ENCODE assay signal across 8 cellular contexts in the genomic region with DNA sequence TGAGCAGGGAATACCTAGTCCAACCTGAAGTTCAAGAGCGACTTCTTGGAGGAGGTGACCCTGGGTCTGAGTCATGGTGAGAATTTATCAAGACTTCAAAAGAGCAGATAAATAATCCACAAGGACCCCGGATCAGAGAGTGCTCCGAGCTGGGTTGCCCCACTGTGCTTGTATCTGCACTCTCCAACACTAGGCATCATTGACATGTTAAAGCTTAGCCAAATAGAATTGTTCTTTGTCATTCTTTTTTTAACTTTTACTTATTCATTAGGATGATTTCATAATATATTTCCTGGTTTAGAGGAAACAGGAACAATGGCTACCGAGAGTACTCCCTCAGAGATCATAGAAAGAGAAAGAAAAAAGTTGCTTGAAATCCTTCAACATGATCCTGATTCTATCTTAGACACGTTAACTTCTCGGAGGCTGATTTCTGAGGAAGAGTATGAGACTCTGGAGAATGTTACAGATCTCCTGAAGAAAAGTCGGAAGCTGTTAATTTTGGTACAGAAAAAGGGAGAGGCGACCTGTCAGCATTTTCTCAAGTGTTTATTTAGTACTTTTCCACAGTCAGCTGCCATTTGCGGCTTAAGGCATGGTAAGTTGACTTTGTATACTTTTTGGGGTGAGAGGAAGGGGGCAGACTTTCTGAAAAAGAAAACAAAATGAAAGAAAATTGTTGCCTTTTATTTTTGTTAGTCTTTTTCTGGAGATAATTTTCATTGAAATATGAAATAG. TPM values are rescaled to one million over a fixed set of nuclear protein-coding genes. Genes with fewer than 3 reads are reported as not detected.
DNase-seq lines count a peak whose midpoint lies in the region; ATAC-seq and TF ChIP-seq lines count a peak whose summit lies in the region.

Gene CARD6, plus strand, starts transcription at position 300 of the 738 bp plus-strand sequence. Its CDS starts 16 bp downstream, at position 316.

- peak within 1 kb of the TSS; percentile 92 for H2BK5ac ChIP-seq in IMR-90 (ENCODE audit: low read depth, low read length, poor library complexity, severe bottlenecking)

- no TSS peak for BruUV-seq in IMR-90 (replicated peaks; lab: Mats Ljungman, UMichigan)

- H2BK20ac ChIP-seq in IMR-90 (ENCODE audit: low read depth, low read length), result peak within 1 kb of the TSS; percentile 87

- peak within 1 kb of the TSS; percentile 96 for H3K23ac ChIP-seq in IMR-90 (ENCODE audit: low read depth, low read length)

- peak within 1 kb of the TSS; percentile 88 to 97 for H4K8ac ChIP-seq in IMR-90 (ENCODE audit: low read depth in 2 of 2, low read length in 2 of 2)

- peak within 1 kb of the TSS; percentile 98 for H3K27ac Mint-ChIP-seq in activated T-cell treated with anti-CD3 and anti-CD28 coated beads, Interleukin-2, amount 50 U/mL, for 72 hours

- dilution Hi-C loops in IMR-90 (cut with HindIII; ENCODE audit: low sequenced_read_pairs, unreplicated experiment), result no loop called here

- 50% methylated on average over 2 of the region's 9 CpGs; no CpG with 5 or more reads in 1 of the 2 experiments for WGBS in IMR-90 (ENCODE audit: extremely low coverage in 2 of 2, insufficient read length in 1 of 2), 2 experiments

- peak within 1 kb of the TSS; percentile 91 for H4K91ac ChIP-seq in IMR-90 (ENCODE audit: insufficient read depth, low read depth, low read length)

- H3K14ac ChIP-seq in IMR-90 (replicated peaks; ENCODE audit: low read depth, low read length), result peak within 1 kb of the TSS; percentile 94

- peaks cover 21% of the 10 kb centered on the region for H3K4me1 Mint-ChIP-seq in activated T-cell treated with anti-CD3 and anti-CD28 coated beads, Interleukin-2, amount 50 U/mL, for 72 hours (ENCODE audit: low read depth)

- H3K36me3 Mint-ChIP-seq in activated T-cell treated with anti-CD3 and anti-CD28 coated beads, Interleukin-2, amount 50 U/mL, for 72 hours (ENCODE audit: insufficient read depth in 2 of 2), result peaks cover 0 to 2% of the 10 kb centered on the region in 2 donors

- peak within 1 kb of the TSS; percentile 73 for H3K4ac ChIP-seq in IMR-90 (ENCODE audit: low read depth, low read length)

- intact Hi-C loops in IMR-90 (cut with micrococcal nuclease), result loop anchor here (5.0 kb wide), 1 partner anchor 36 kb away; no protein-coding TSS in a partner anchor

- 0 out of 2 replicates have a peak within 1 kb of the TSS, but pooled peaks have one; percentile 48 for H2AK5ac ChIP-seq in IMR-90 (ENCODE audit: low read depth, low read length)

- no peaks in the 10 kb centered on the region for H3K9me1 ChIP-seq in IMR-90 (ENCODE audit: insufficient read depth, low read length)

- TF ChIP-seq CTCF in AG04450 (IDR thresholded peaks at IDR 0.05; ENCODE audit: low read depth, low read length) (0 out of 2 replicates have a peak, but pooled peaks have one; percentile 10), IMR-90 (conservative IDR thresholded peaks at IDR 0.05; ENCODE audit: low read depth, low read length) (no peak), right atrium auricular region (IDR thresholded peaks at IDR 0.05) (peak in 1 of 2 donors; percentile 16)

- no peaks in the 10 kb centered on the region for H3K9me3 Mint-ChIP-seq in activated T-cell treated with anti-CD3 and anti-CD28 coated beads, Interleukin-2, amount 50 U/mL, for 72 hours

- peaks cover 8% of the 10 kb centered on the region for H3K27me3 Mint-ChIP-seq in activated T-cell treated with anti-CD3 and anti-CD28 coated beads, Interleukin-2, amount 50 U/mL, for 72 hours (ENCODE audit: low read depth)

- peak within 1 kb of the TSS; percentile 91 for H4K5ac ChIP-seq in IMR-90 (ENCODE audit: low read depth, low read length)

- peak within 1 kb of the TSS; percentile 74 to 96 for H3K4me3 Mint-ChIP-seq in activated T-cell treated with anti-CD3 and anti-CD28 coated beads, Interleukin-2, amount 50 U/mL, for 72 hours

- H4K20me1 ChIP-seq in IMR-90 (ENCODE audit: insufficient read depth, low read length), result no peaks in the 10 kb centered on the region

- CTCF ChIA-PET in AG04450 (lab: Charles Lee), result interaction anchor here (0.7 kb wide), 1 partner anchor 1761 kb away, joined by 4 read pairs; no protein-coding TSS in a partner anchor
- CTCF ChIA-PET in IMR-90 (lab: Yijun Ruan, JAX), result no interaction called here

- H3K18ac ChIP-seq in IMR-90 (ENCODE audit: low read depth, low read length), result peak within 1 kb of the TSS; percentile 97

- peak within 1 kb of the TSS; percentile 97; the same call in 2 of the 3 replicates for H2BK15ac ChIP-seq in IMR-90 (ENCODE audit: low read depth, low read length)

- H3K9me3 ChIP-seq in AG04450 (ENCODE audit: control insufficient read depth, insufficient read depth, low read length) (no peaks in the 10 kb centered on the region), IMR-90 (ENCODE audit: control insufficient read depth, insufficient read depth, low read length) (no peaks in the 10 kb centered on the region), right atrium auricular region (no peaks in the 10 kb centered on the region), skeletal muscle tissue (ENCODE audit: control insufficient read depth in 3 of 3, low read length in 3 of 3) (no peaks in the 10 kb centered on the region)

- TF ChIP-seq POLR2A in IMR-90 (IDR thresholded peaks at IDR 0.05; ENCODE audit: low read depth, low read length), result no peak

- peak within 1 kb of the TSS; percentile 92 for H3K56ac ChIP-seq in IMR-90 (ENCODE audit: extremely low read depth, insufficient read depth, low read length)

- H3K27ac ChIP-seq in AG04450 (ENCODE audit: low read depth, low read length) (no peak within 1 kb of the TSS), IMR-90 (ENCODE audit: insufficient read depth, low read length) (peak within 1 kb of the TSS; percentile 87), right atrium auricular region (peak within 1 kb of the TSS; percentile 75 to 76), skeletal muscle tissue (ENCODE audit: low read depth, low read length) (peak within 1 kb of the TSS; percentile 41)

- H3K27me3 ChIP-seq in AG04450 (ENCODE audit: control insufficient read depth, insufficient read depth, low read length) (no peaks in the 10 kb centered on the region), IMR-90 (ENCODE audit: control insufficient read depth, insufficient read depth, low read length) (no peaks in the 10 kb centered on the region), right atrium auricular region (no peaks in the 10 kb centered on the region), skeletal muscle tissue (ENCODE audit: control insufficient read depth in 3 of 3, insufficient read depth in 3 of 3, low read length in 3 of 3) (no peaks in the 10 kb centered on the region)

- H2AK9ac ChIP-seq in IMR-90 (replicated peaks; ENCODE audit: low read depth, low read length, poor library complexity), result no peak within 1 kb of the TSS

- DNase-seq in AG04450 (ENCODE audit: low read depth, low spot score) (no peak), IMR-90 (peak; percentile 31), right atrium auricular region (ENCODE audit: low spot score) (no peak)
- no peak for DNase-seq in activated T-cell treated with anti-CD3 and anti-CD28 coated beads, Interleukin-2, amount 50 U/mL, for 72 hours

- 0 out of 2 replicates have a peak, but pooled peaks cover 2% of the 10 kb centered on the region for H3K4me1 ChIP-seq in IMR-90 (ENCODE audit: control insufficient read depth, insufficient read depth, low read length)
- H3K4me1 ChIP-seq in right atrium auricular region, result peaks cover 0 to 7% of the 10 kb centered on the region in 2 donors
- H3K4me1 ChIP-seq in skeletal muscle tissue (ENCODE audit: control insufficient read depth in 3 of 3, insufficient read depth in 3 of 3, low read length in 3 of 3), result peaks cover 0 to 6% (median under 1%) of the 10 kb centered on the region in 3 donors

- peak within 1 kb of the TSS; percentile 88 for H3K4me2 ChIP-seq in IMR-90 (ENCODE audit: low read depth, low read length)

- H3K4me3 ChIP-seq in AG04450 (ENCODE audit: low read depth, low read length) (peak within 1 kb of the TSS; percentile 42), IMR-90 (ENCODE audit: insufficient read depth, low read depth, low read length) (peak within 1 kb of the TSS; percentile 45), right atrium auricular region (peak within 1 kb of the TSS; percentile 41 to 47), skeletal muscle tissue (ENCODE audit: low read length in 3 of 3) (peak within 1 kb of the TSS in 2 of 3 donors; percentile 12 to 44)

- H2AFZ ChIP-seq in IMR-90 (replicated peaks; ENCODE audit: low read length, poor library complexity), result peak within 1 kb of the TSS; percentile 85

- no peaks in the 10 kb centered on the region; a peak in 1 of 4 replicates for H3K79me1 ChIP-seq in IMR-90 (ENCODE audit: low read depth in 1 of 2, low read length in 2 of 2)

- POLR2A ChIA-PET in AG04450 (lab: Yijun Ruan, JAX), result interaction anchor here (0.5 kb wide), 1 partner anchor 8 kb away, joined by 3 read pairs; no protein-coding TSS in a partner anchor
- POLR2A ChIA-PET in IMR-90 (lab: Charles Lee; ENCODE audit: unreplicated experiment), result interaction anchor here (0.6 to 0.8 kb wide), 2 partner anchors 42 to 43 kb away, joined by 5 to 8 read pairs; partner anchors contain the start of gene PRKAA1

- H3K36me3 ChIP-seq in IMR-90 (ENCODE audit: control insufficient read depth, insufficient read depth, low read length) (no peaks in the 10 kb centered on the region), right atrium auricular region (no peaks in the 10 kb centered on the region), skeletal muscle tissue (ENCODE audit: control insufficient read depth in 3 of 3, insufficient read depth in 3 of 3, low read length in 3 of 3) (no peaks in the 10 kb centered on the region)

- H2BK120ac ChIP-seq in IMR-90 (ENCODE audit: low read depth, low read length), result peak within 1 kb of the TSS; percentile 93

- in situ Hi-C loops in IMR-90 (cut with MboI; ENCODE audit: low sequenced_read_pairs), result no loop called here

- peak; percentile 47 for ATAC-seq in GM19023 (IDR thresholded peaks at IDR 0.05; ENCODE audit: unreplicated experiment)
- ATAC-seq in IMR-90 (ENCODE audit: low read depth), result peak; percentile 56
- peak; percentile 32 to 40 for ATAC-seq in activated T-cell treated with anti-CD3 and anti-CD28 coated beads, Interleukin-2, amount 50 U/mL, for 72 hours (replicated peaks in 1 of 2)
- ATAC-seq in HG03196 (IDR thresholded peaks at IDR 0.05; ENCODE audit: unreplicated experiment), result no peak
- no peak for ATAC-seq in HG03025 (IDR thresholded peaks at IDR 0.05; ENCODE audit: low FRiP score, unreplicated experiment)

- TF ChIP-seq RAD21 in IMR-90 (IDR thresholded peaks at IDR 0.05; ENCODE audit: low read length), result no peak

- peak within 1 kb of the TSS; percentile 94 for H3K9ac ChIP-seq in IMR-90 (ENCODE audit: low read depth, low read length)
- peak within 1 kb of the TSS in 2 of 3 donors; percentile 15 to 68 for H3K9ac ChIP-seq in skeletal muscle tissue (ENCODE audit: low read depth in 1 of 3, low read length in 3 of 3)

RNA-seq across cellular contexts. Expression of gene CARD6, which starts in this region (rescaled TPM):
- polyA plus RNA-seq in AG04450 (2011; rRNA removed), result 3.2 and 4.2 TPM in 2 replicates
- 4.0 and 5.0 TPM in 2 replicates for polyA minus RNA-seq in AG04450 (2011; rRNA and poly(A)+ RNA removed)
- total RNA-seq in IMR-90 (2012; rRNA removed), result 4.2 and 4.3 TPM in 2 replicates
- polyA plus RNA-seq in IMR-90 (2012; rRNA removed), result 1.5 and 1.8 TPM in 2 replicates
- 0.46 and 0.63 TPM in 2 replicates for polyA plus RNA-seq in IMR-90 (2012; cell fraction: cytosol; rRNA removed)
- 0.18 and 1.3 TPM in 2 replicates for polyA plus RNA-seq in IMR-90 (2012; cell fraction: nucleus; rRNA removed; ENCODE audit: low replicate concordance)
- 1 to 10 TPM in 1 of 2 donors, under 1 TPM in 1; 0.76 to 1.2 TPM for total RNA-seq in activated T-cell treated with anti-CD3 and anti-CD28 coated beads, Interleukin-2, amount 50 U/mL, for 72 hours
- 10 to 100 TPM in 1 of 2 donors, 1 to 10 TPM in 1; 8.0 to 10.8 TPM for total RNA-seq in right atrium auricular region
- 3.1 TPM for total RNA-seq in skeletal muscle tissue

Comparison
In these comparisons a context has a peak if more than half of its experiments do, and no peak if none do; other contexts are left out.
1. ATAC-seq: peak in GM19023 (single experiment), IMR-90 (single experiment) and activated T-cell treated with anti-CD3 and anti-CD28 coated beads, Interleukin-2, amount 50 U/mL, for 72 hours (2 of 2); none in HG03196 (single experiment) and HG03025 (single experiment).
2. Peak in every context shown above with its lines, with median percentiles within 50 percentile points of each other: H3K4me3 ChIP-seq.